Comparison of ENCODE assay signal across 15 cellular contexts in the genomic region with DNA sequence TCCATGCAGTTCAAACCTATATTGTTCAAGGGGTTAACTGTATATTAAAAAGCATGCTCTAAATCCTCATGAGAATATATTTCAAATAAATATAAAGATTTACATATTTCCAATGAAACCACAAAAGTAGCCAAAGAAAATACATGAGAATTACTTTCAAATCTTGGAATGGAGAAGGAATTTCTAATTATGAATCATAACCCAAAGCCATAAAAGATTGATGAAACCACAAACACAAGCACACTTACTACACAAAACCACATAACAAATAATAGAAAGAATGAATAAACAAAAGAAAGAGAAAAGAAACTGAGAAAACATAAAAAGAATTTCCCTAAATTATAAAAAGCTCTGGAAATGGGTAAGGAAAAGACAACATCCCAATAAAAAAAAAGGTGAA. TPM values are rescaled to one million over a fixed set of nuclear protein-coding genes. Genes with fewer than 3 reads are reported as not detected.
DNase-seq lines count a peak whose midpoint lies in the region; ATAC-seq and TF ChIP-seq lines count a peak whose summit lies in the region.
"Had no signal": no experiment of that assay in that cellular context is flagged by ENCODE, and none has a peak within 500 bp of the region (broad histone marks: within the 10 kb centered on the region; RNA-seq: fewer than 3 reads in every experiment).

No MANE protein-coding gene starts in this region.

- no peaks in the 10 kb centered on the region for H3K27me3 ChIP-seq in BJ (ENCODE audit: control insufficient read depth, insufficient read depth, low read length)
- H3K27me3 ChIP-seq in IMR-90 (ENCODE audit: control insufficient read depth, insufficient read depth, low read length), result no peaks in the 10 kb centered on the region
- no peaks in the 10 kb centered on the region for H3K27me3 ChIP-seq in adipocyte (replicated peaks; ENCODE audit: control insufficient read depth, insufficient read depth, low read length)

- no peak overlapping the region for H3K14ac ChIP-seq in IMR-90 (replicated peaks; ENCODE audit: low read depth, low read length)

- H3K9me3 ChIP-seq in IMR-90 (ENCODE audit: control insufficient read depth, insufficient read depth, low read length) (no peaks in the 10 kb centered on the region), adipocyte (ENCODE audit: control insufficient read depth, low read length) (no peaks in the 10 kb centered on the region)
- H3K9me3 ChIP-seq: mucosa of descending colon had no signal

- H3K9ac ChIP-seq in IMR-90 (ENCODE audit: low read depth, low read length), result no peak overlapping the region
- no peak overlapping the region for H3K9ac ChIP-seq in adipocyte (ENCODE audit: low read length)

- no peak overlapping the region for H3K18ac ChIP-seq in IMR-90 (ENCODE audit: low read depth, low read length)

- H2BK120ac ChIP-seq in IMR-90 (ENCODE audit: low read depth, low read length), result no peak overlapping the region

- no peak overlapping the region for H2AK9ac ChIP-seq in IMR-90 (replicated peaks; ENCODE audit: low read depth, low read length, poor library complexity)

- H3K79me1 ChIP-seq in IMR-90 (ENCODE audit: low read depth in 1 of 2, low read length in 2 of 2), result peaks cover 18 to 51% of the 10 kb centered on the region in 2 experiments

- TF ChIP-seq POLR2A in IMR-90 (IDR thresholded peaks at IDR 0.05; ENCODE audit: low read depth, low read length), result no peak
- no peak for TF ChIP-seq POLR2A in GM18505 (IDR thresholded peaks at IDR 0.05; ENCODE audit: borderline replicate concordance, extremely low read depth, insufficient read depth, insufficient read length)

- H2AK5ac ChIP-seq in IMR-90 (ENCODE audit: low read depth, low read length), result no peak overlapping the region

- H2BK5ac ChIP-seq in IMR-90 (ENCODE audit: low read depth, low read length, poor library complexity, severe bottlenecking), result no peak overlapping the region

- dilution Hi-C loops in IMR-90 (cut with HindIII; ENCODE audit: low sequenced_read_pairs, unreplicated experiment), result no loop called here

- H3K4me3 ChIP-seq in BJ (ENCODE audit: low read depth, low read length) (no peak overlapping the region), IMR-90 (ENCODE audit: insufficient read depth, low read depth, low read length) (no peak overlapping the region), adipocyte (ENCODE audit: low read length) (no peak overlapping the region)
- H3K4me3 ChIP-seq: mucosa of descending colon had no signal

- intact Hi-C loops in IMR-90 (cut with micrococcal nuclease), result loop anchor here (10.0 kb wide), 1 partner anchor 52 kb away; no protein-coding TSS in a partner anchor

- peaks cover 79% of the 10 kb centered on the region for H4K20me1 ChIP-seq in IMR-90 (ENCODE audit: insufficient read depth, low read length)

- in situ Hi-C loops in IMR-90 (cut with MboI; ENCODE audit: low sequenced_read_pairs) (no loop called here), GM13976 (cut with MboI; ENCODE audit: low sequenced_read_pairs, unreplicated experiment) (no loop called here)

- peak; percentile 20 for DNase-seq in BJ (ENCODE audit: low read depth)
- peak; percentile 70 for DNase-seq in IMR-90
- DNase-seq in adipocyte (ENCODE audit: low read depth), result peak; percentile 61
- peak; percentile 64 for DNase-seq in iris pigment epithelial cell (ENCODE audit: low read depth)
- no peak for DNase-seq in retina
- no peak for DNase-seq in GM13976 (ENCODE audit: low spot score)
- no peak for DNase-seq in activated CD4-positive, alpha-beta T cell treated with anti-CD3 and anti-CD28 coated beads, Interleukin-2, amount 50 U/mL, for 4 hours
- DNase-seq: activated CD4-positive, alpha-beta T cell treated with anti-CD3 and anti-CD28 coated beads for 4 hours; DND-41; endodermal cell; mucosa of descending colon; SW 1271 had no signal

- H2BK15ac ChIP-seq in IMR-90 (ENCODE audit: low read depth, low read length), result no peak overlapping the region

- no peak overlapping the region for H3K56ac ChIP-seq in IMR-90 (ENCODE audit: extremely low read depth, insufficient read depth, low read length)

- no peak overlapping the region for H2BK20ac ChIP-seq in IMR-90 (ENCODE audit: low read depth, low read length)

- H3K4me2 ChIP-seq in IMR-90 (ENCODE audit: low read depth, low read length), result no peak overlapping the region

- BruUV-seq in IMR-90 (replicated peaks; lab: Mats Ljungman, UMichigan), result no TSS peak

- no peak overlapping the region for H3K27ac ChIP-seq in IMR-90 (ENCODE audit: insufficient read depth, low read length)
- H3K27ac ChIP-seq: C4-2B had no signal

- H2AFZ ChIP-seq in IMR-90 (replicated peaks; ENCODE audit: low read length, poor library complexity), result no peak overlapping the region

- H4K5ac ChIP-seq in IMR-90 (ENCODE audit: low read depth, low read length), result no peak overlapping the region

- no peak for TF ChIP-seq CTCF in BJ (IDR thresholded peaks at IDR 0.05; ENCODE audit: insufficient read depth, low read depth, low read length)
- TF ChIP-seq CTCF in IMR-90 (conservative IDR thresholded peaks at IDR 0.05; ENCODE audit: low read depth, low read length), result no peak
- no peak for TF ChIP-seq CTCF in GM13976 (IDR thresholded peaks at IDR 0.05; ENCODE audit: borderline replicate concordance, control extremely low read depth, extremely low read depth, insufficient read depth, missing control alignments)

- H3K4me1 ChIP-seq in IMR-90 (ENCODE audit: control insufficient read depth, insufficient read depth, low read length) (peaks cover 5% of the 10 kb centered on the region), adipocyte (ENCODE audit: control insufficient read depth, insufficient read depth, low read length) (peaks cover 12% of the 10 kb centered on the region)

- ATAC-seq in IMR-90 (ENCODE audit: low read depth) (peak; percentile 49), GM18505 (IDR thresholded peaks at IDR 0.05; ENCODE audit: unreplicated experiment) (no peak)
- ATAC-seq: HepG2, mucosa of descending colon had no signal

- H3K36me3 ChIP-seq in BJ (ENCODE audit: control insufficient read depth, insufficient read depth, low read length) (no peaks in the 10 kb centered on the region), IMR-90 (ENCODE audit: control insufficient read depth, insufficient read depth, low read length) (no peaks in the 10 kb centered on the region), adipocyte (ENCODE audit: control insufficient read depth, insufficient read depth, low read length, severe bottlenecking) (no peaks in the 10 kb centered on the region)

- CTCF ChIA-PET in BJ (lab: Yijun Ruan, JAX) (interaction anchor here (0.6 kb wide), 1 partner anchor 81 kb away, joined by 3 read pairs; no protein-coding TSS in a partner anchor), IMR-90 (lab: Yijun Ruan, JAX) (no interaction called here)

- POLR2A ChIA-PET in BJ (lab: Charles Lee) (no interaction called here), IMR-90 (lab: Charles Lee; ENCODE audit: unreplicated experiment) (no interaction called here)

- no peak overlapping the region for H4K91ac ChIP-seq in IMR-90 (ENCODE audit: insufficient read depth, low read depth, low read length)

- peaks cover 3% of the 10 kb centered on the region; the same call in 1 of the 2 replicates for H3K9me1 ChIP-seq in IMR-90 (ENCODE audit: insufficient read depth, low read length)

- H3K4ac ChIP-seq in IMR-90 (ENCODE audit: low read depth, low read length), result no peak overlapping the region

- no peak overlapping the region for H4K8ac ChIP-seq in IMR-90 (ENCODE audit: low read depth in 2 of 2, low read length in 2 of 2)

- no peak for TF ChIP-seq RAD21 in IMR-90 (IDR thresholded peaks at IDR 0.05; ENCODE audit: low read length)

- H3K23ac ChIP-seq in IMR-90 (ENCODE audit: low read depth, low read length), result no peak overlapping the region

TF ChIP-seq in IMR-90, 13 proteins besides CTCF, POLR2A, EP300 and RAD21:
- TF ChIP-seq CEBPB (IDR thresholded peaks at IDR 0.05; ENCODE audit: low read depth, low read length), result no peak
- TF ChIP-seq SMC3 (IDR thresholded peaks at IDR 0.05; ENCODE audit: low read depth, low read length), result no peak
- TF ChIP-seq BHLHE40 (IDR thresholded peaks at IDR 0.05; ENCODE audit: low read depth, low read length), result peak; percentile 27; the same call in 1 of the 2 replicates
- no peak for TF ChIP-seq MXI1 (IDR thresholded peaks at IDR 0.05; ENCODE audit: borderline replicate concordance, low read depth, low read length)
- no peak for TF ChIP-seq CHD1 (IDR thresholded peaks at IDR 0.05; ENCODE audit: low read depth, low read length)
- TF ChIP-seq FOS (IDR thresholded peaks at IDR 0.05; ENCODE audit: low read depth, low read length), result no peak
- TF ChIP-seq, protein P1, sequence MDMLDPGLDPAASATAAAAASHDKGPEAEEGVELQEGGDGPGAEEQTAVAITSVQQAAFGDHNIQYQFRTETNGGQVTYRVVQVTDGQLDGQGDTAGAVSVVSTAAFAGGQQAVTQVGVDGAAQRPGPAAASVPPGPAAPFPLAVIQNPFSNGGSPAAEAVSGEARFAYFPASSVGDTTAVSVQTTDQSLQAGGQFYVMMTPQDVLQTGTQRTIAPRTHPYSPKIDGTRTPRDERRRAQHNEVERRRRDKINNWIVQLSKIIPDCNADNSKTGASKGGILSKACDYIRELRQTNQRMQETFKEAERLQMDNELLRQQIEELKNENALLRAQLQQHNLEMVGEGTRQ (IDR thresholded peaks at IDR 0.05; ENCODE audit: low read depth, low read length), result no peak
- TF ChIP-seq MAFK (IDR thresholded peaks at IDR 0.05; ENCODE audit: low read depth, low read length), result no peak

RNA-seq across cellular contexts. Expression of gene ERP44, which starts 16.0 kb away (rescaled TPM):
- polyA plus RNA-seq in BJ (2011; rRNA removed) (9.8 and 21.8 TPM in 2 replicates), IMR-90 (2012; rRNA removed) (11.6 and 13.5 TPM in 2 replicates)
- polyA minus RNA-seq in BJ (2011; rRNA and poly(A)+ RNA removed), result 4.1 and 4.6 TPM in 2 replicates
- 9.1 and 16.1 TPM in 2 replicates for total RNA-seq in IMR-90 (2012; rRNA removed)
- 2.9 and 3.1 TPM in 2 replicates for polyA plus RNA-seq in IMR-90 (2012; cell fraction: cytosol; rRNA removed)
- polyA plus RNA-seq in IMR-90 (2012; cell fraction: nucleus; rRNA removed; ENCODE audit: low replicate concordance), result 1.3 and 6.6 TPM in 2 replicates

RNA-seq across cellular contexts. Expression of gene INVS, which starts 16.3 kb away (rescaled TPM):
- polyA plus RNA-seq in BJ (2011; rRNA removed), result 9.7 and 16.1 TPM in 2 replicates
- polyA minus RNA-seq in BJ (2011; rRNA and poly(A)+ RNA removed), result 13.3 and 14.5 TPM in 2 replicates
- total RNA-seq in IMR-90 (2012; rRNA removed), result 25.3 and 33.5 TPM in 2 replicates
- 7.9 and 9.2 TPM in 2 replicates for polyA plus RNA-seq in IMR-90 (2012; rRNA removed)
- polyA plus RNA-seq in IMR-90 (2012; cell fraction: cytosol; rRNA removed), result 3.0 and 4.6 TPM in 2 replicates
- 7.2 and 25.0 TPM in 2 replicates for polyA plus RNA-seq in IMR-90 (2012; cell fraction: nucleus; rRNA removed; ENCODE audit: low replicate concordance)

Comparison
In these comparisons a context has a peak if more than half of its experiments do, and no peak if none do; other contexts are left out.
1. DNase-seq: peak in BJ (single experiment), IMR-90 (single experiment), adipocyte (single experiment) and iris pigment epithelial cell (single experiment); none in retina (single experiment), GM13976 (single experiment) and activated CD4-positive, alpha-beta T cell treated with anti-CD3 and anti-CD28 coated beads, Interleukin-2, amount 50 U/mL, for 4 hours (0 of 2).